In the genomic region with DNA sequence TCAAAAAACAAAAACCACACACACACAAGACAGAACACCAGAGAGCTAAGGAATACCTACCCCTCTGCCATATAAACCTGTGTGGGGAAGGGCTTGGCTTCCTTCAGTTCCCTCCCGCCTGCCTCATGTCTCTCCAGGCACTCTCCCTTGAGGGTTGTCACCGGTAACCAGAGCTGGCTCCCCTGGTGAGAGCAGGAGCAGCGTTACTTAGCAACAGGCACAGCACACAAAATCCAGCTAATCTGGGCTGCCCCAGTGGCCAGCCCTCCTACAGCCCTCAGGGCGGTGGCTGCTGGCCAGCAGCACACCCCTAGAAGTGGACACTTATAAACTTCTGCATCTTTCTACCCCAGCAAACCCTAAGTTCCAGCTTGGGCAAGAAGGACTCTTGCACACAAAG, we compare ENCODE assay signal across 8 cellular contexts. TPM values are rescaled to one million over a fixed set of nuclear protein-coding genes. Genes with fewer than 3 reads are reported as not detected.
DNase-seq lines count a peak whose midpoint lies in the region; ATAC-seq lines count a peak whose summit lies in the region.

No MANE protein-coding gene starts in this region.

- H3K4me3 ChIP-seq in BLaER1 = no peak overlapping the region

- no peaks in the 10 kb centered on the region for H3K9me3 ChIP-seq in BLaER1

- peaks cover 19 to 47% (median 36%) of the 10 kb centered on the region in 4 donors for H3K4me1 Mint-ChIP-seq in naive thymus-derived CD8-positive, alpha-beta T cell

- peak; percentile 87 for DNase-seq in NCI-H1092 (lab: John Stamatoyannopoulos, UW)
- peak; percentile 70 to 75 for DNase-seq in SHP77 (lab: John Stamatoyannopoulos, UW)
- peak in 28 of 51 donors; percentile 17 to 76 (median 39) for DNase-seq in hypothalamus (lab: John Stamatoyannopoulos, UW)
- DNase-seq in activated CD4-positive, CD25-positive, alpha-beta regulatory T cell (lab: John Stamatoyannopoulos, UW) = no peak
- no peak for DNase-seq in naive thymus-derived CD8-positive, alpha-beta T cell
- no peak for DNase-seq in mesenteric fat pad (ENCODE audit: low spot score)

- H3K4me1 ChIP-seq in BLaER1 = peaks cover 84% of the 10 kb centered on the region

- H3K9ac ChIP-seq in BLaER1 = 0 out of 2 replicates have a peak overlapping the region, but pooled peaks have one; percentile 29

- POLR2A ChIA-PET in naive thymus-derived CD8-positive, alpha-beta T cell (lab: Charles Lee) = interaction anchor here (0.6 to 1.1 kb wide), 4 partner anchors 38 to 61 kb away, joined by 3 to 4 read pairs (median 4); no protein-coding TSS in a partner anchor

- H3K27me3 Mint-ChIP-seq in naive thymus-derived CD8-positive, alpha-beta T cell = no peaks in the 10 kb centered on the region

- H3K27ac ChIP-seq in BLaER1 = 0 out of 2 replicates have a peak overlapping the region, but pooled peaks have one; percentile 9

- no peaks in the 10 kb centered on the region for H3K36me3 ChIP-seq in BLaER1

- H3K27ac Mint-ChIP-seq in naive thymus-derived CD8-positive, alpha-beta T cell = no peak overlapping the region

- no peaks in the 10 kb centered on the region for H3K9me3 Mint-ChIP-seq in naive thymus-derived CD8-positive, alpha-beta T cell

- H3K36me3 Mint-ChIP-seq in naive thymus-derived CD8-positive, alpha-beta T cell = no peaks in the 10 kb centered on the region

- no peaks in the 10 kb centered on the region for H4K20me1 ChIP-seq in BLaER1

- H3K4me3 Mint-ChIP-seq in naive thymus-derived CD8-positive, alpha-beta T cell = no peak overlapping the region

- H3K27me3 ChIP-seq in BLaER1 = no peaks in the 10 kb centered on the region

- ATAC-seq in naive thymus-derived CD8-positive, alpha-beta T cell = no peak
- ATAC-seq in HG02973 (IDR thresholded peaks at IDR 0.05; ENCODE audit: unreplicated experiment) = no peak

- peak overlapping the region; percentile 74 for H3K4me2 ChIP-seq in BLaER1

RNA-seq across cellular contexts. Expression of gene NR4A1, which starts 21.6 kb away (rescaled TPM):
- total RNA-seq in naive thymus-derived CD8-positive, alpha-beta T cell = 1 to 10 TPM; 1.9 to 2.4 TPM
- polyA plus RNA-seq in naive thymus-derived CD8-positive, alpha-beta T cell = under 1 TPM; 0.39 to 0.79 (median 0.45) TPM
- total RNA-seq in mesenteric fat pad = 863 TPM

RNA-seq across cellular contexts. Expression of gene TAMALIN, which starts 22.9 kb away (rescaled TPM):
- total RNA-seq in naive thymus-derived CD8-positive, alpha-beta T cell = 10 to 100 TPM; 35.7 to 36.5 TPM
- polyA plus RNA-seq in naive thymus-derived CD8-positive, alpha-beta T cell = 1 to 10 TPM; 2.0 to 5.2 (median 2.6) TPM
- 117 TPM for total RNA-seq in mesenteric fat pad

RNA-seq across cellular contexts. Expression of gene ATG101, which starts 40.1 kb away (rescaled TPM):
- 10 to 100 TPM; 18.0 to 19.4 TPM for total RNA-seq in naive thymus-derived CD8-positive, alpha-beta T cell
- 10 to 100 TPM; 17.6 to 28.8 (median 22.2) TPM for polyA plus RNA-seq in naive thymus-derived CD8-positive, alpha-beta T cell
- 36.2 TPM for total RNA-seq in mesenteric fat pad

RNA-seq across cellular contexts. Expression of gene SMIM41, which starts 49.8 kb away (rescaled TPM):
- total RNA-seq in naive thymus-derived CD8-positive, alpha-beta T cell = not detected
- polyA plus RNA-seq in naive thymus-derived CD8-positive, alpha-beta T cell = not detected
- total RNA-seq in mesenteric fat pad = 0.45 TPM

Comparison
In these comparisons a context has a peak if more than half of its experiments do, and no peak if none do; other contexts are left out.
1. DNase-seq: peak in NCI-H1092 (single experiment), SHP77 (2 of 2) and hypothalamus (28 of 51); none in activated CD4-positive, CD25-positive, alpha-beta regulatory T cell (0 of 4), naive thymus-derived CD8-positive, alpha-beta T cell (0 of 10) and mesenteric fat pad (single experiment).
2. RNA of gene NR4A1, which starts 21.6 kb away (total RNA-seq): 863 TPM in mesenteric fat pad (single experiment); 1.9 to 2.4 TPM in naive thymus-derived CD8-positive, alpha-beta T cell; every median in the first group is over 100 times any median in the second.